ENCODE assay signal across 27 cellular contexts in the genomic region with DNA sequence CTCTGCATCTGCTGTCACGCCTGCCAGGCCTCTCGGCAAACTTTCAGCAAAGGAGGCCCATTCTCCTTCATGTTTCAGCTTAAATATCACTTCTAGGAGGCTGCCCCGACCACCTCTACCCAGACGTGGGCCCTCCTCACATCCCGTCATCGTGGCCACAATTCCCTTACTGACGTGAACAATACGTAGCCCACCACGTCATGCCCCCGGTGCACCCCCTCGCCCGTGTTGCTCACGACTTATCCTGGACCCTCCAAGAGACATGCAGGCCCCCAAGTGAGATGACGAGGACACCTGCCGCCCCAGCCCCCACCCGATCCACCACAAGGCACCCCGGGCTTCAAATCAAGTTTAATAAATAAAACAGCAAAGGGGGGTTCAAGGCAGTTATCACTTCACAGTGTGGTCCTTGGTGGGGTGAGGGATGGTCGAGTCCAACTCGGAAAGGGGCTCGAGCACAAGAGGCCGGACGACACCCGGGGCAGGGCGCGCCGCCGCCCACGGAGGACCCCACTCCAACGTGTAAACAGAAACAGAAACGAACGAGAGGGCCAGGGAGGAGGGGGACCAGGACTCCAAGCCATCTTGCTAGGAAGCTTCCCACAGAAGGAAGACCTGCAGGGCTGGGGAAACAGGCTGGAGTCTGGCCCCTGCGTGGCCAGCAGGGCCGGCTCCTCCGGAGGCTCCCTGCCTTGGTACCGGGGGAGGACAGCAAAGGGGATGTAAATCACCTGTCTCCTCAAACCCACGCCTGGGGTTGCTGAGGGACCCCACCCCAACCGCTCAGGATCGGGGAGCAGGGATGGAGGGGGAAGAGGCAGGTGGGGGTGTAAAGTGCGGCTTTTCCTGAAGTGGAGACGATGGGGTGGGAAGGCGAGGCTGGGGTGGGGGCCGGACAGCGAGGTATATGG. TPM values are rescaled to one million over a fixed set of nuclear protein-coding genes. Genes with fewer than 3 reads are reported as not detected.
A peak's percentile ranks its signal among the peaks of the same experiment; 100 is the strongest.
DNase-seq lines count a peak whose midpoint lies in the region; ATAC-seq, FAIRE-seq and TF ChIP-seq lines count a peak whose summit lies in the region.
"Had no signal": no experiment of that assay in that cellular context is flagged by ENCODE, and none has a peak within 500 bp of the region (broad histone marks: within the 10 kb centered on the region; RNA-seq: fewer than 3 reads in every experiment).

No MANE protein-coding gene starts in this region.

- H3K27ac ChIP-seq in IMR-90 (ENCODE audit: insufficient read depth, low read length) (no peak overlapping the region), K562 (ENCODE audit: extremely low read depth, low read depth, low read length) (no peak overlapping the region), upper lobe of left lung (peak overlapping the region in 3 of 4 donors; percentile 85 to 91 (median 87))
- H3K27ac ChIP-seq: A549; BLaER1 treated with 17β-estradiol and CSF1 and Interleukin-3, amounts not matched to agents 10 nM and 100 nM; HL-60 had no signal

- H3K4me1 Mint-ChIP-seq in nephron progenitor cell, result peaks cover 4% of the 10 kb centered on the region
- H3K4me1 Mint-ChIP-seq: CD4-positive, alpha-beta memory T cell had no signal

- no peaks in the 10 kb centered on the region for H3K9me3 Mint-ChIP-seq in nephron progenitor cell
- H3K9me3 Mint-ChIP-seq: CD4-positive, alpha-beta memory T cell had no signal

- intact Hi-C loops in IMR-90 (cut with micrococcal nuclease) (no loop called here), K562 (cut with micrococcal nuclease) (no loop called here)

- FAIRE-seq in K562 (lab: Jason Lieb, UNC), result no peak
- FAIRE-seq: A549, G401.6, GM12891, GM19239, H1 had no signal

- H3K9me3 ChIP-seq in IMR-90 (ENCODE audit: control insufficient read depth, insufficient read depth, low read length) (no peaks in the 10 kb centered on the region), K562 (replicated peaks; ENCODE audit: control insufficient read depth, insufficient read depth, low read depth, low read length) (no peaks in the 10 kb centered on the region), upper lobe of left lung (no peaks in the 10 kb centered on the region)
- H3K9me3 ChIP-seq: A549; BLaER1 treated with 17β-estradiol and CSF1 and Interleukin-3, amounts not matched to agents 10 nM and 100 nM had no signal

- CTCF ChIA-PET in IMR-90 (lab: Yijun Ruan, JAX) (no interaction called here), K562 (lab: Yijun Ruan, JAX; ENCODE audit: low intra/inter-chr PET ratio) (no interaction called here)

- 0 out of 3 replicates have a peak, but pooled peaks cover 6% of the 10 kb centered on the region for H3K79me2 ChIP-seq in K562 (ENCODE audit: control insufficient read depth, insufficient read depth, low read length)

- peaks cover 11% of the 10 kb centered on the region for H3K36me3 Mint-ChIP-seq in nephron progenitor cell (ENCODE audit: low read depth)

- H3K36me3 ChIP-seq in IMR-90 (ENCODE audit: control insufficient read depth, insufficient read depth, low read length) (peaks cover 44% of the 10 kb centered on the region), K562 (ENCODE audit: control insufficient read depth, insufficient read depth, low read length) (peaks cover 45% of the 10 kb centered on the region; the same call in 1 of the 3 replicates), upper lobe of left lung (peaks cover 19 to 55% (median 42%) of the 10 kb centered on the region in 4 donors)

- no peak overlapping the region for H3K27ac Mint-ChIP-seq in nephron progenitor cell

- no peak overlapping the region for H4K91ac ChIP-seq in IMR-90 (ENCODE audit: insufficient read depth, low read depth, low read length)

- 94% methylated on average over 17 of the region's 43 CpGs; no CpG with 5 or more reads in 1 of the 2 experiments for WGBS in IMR-90 (ENCODE audit: extremely low coverage in 2 of 2, insufficient read length in 1 of 2), 2 experiments
- WGBS in K562 (ENCODE audit: insufficient coverage, low coverage, missing lambda C conversion rate), result 92% methylated on average over 34 of the region's 43 CpGs
- 94% methylated on average over 43 of the region's 43 CpGs for WGBS in upper lobe of left lung, 2 donors

- H3K27me3 ChIP-seq in IMR-90 (ENCODE audit: control insufficient read depth, insufficient read depth, low read length) (no peaks in the 10 kb centered on the region), K562 (ENCODE audit: control insufficient read depth in 2 of 2, insufficient read depth in 2 of 2, low read length in 2 of 2) (no peaks in the 10 kb centered on the region), upper lobe of left lung (no peaks in the 10 kb centered on the region)
- H3K27me3 ChIP-seq: BLaER1 treated with 17β-estradiol and CSF1 and Interleukin-3, amounts not matched to agents 10 nM and 100 nM had no signal

- H4K20me1 ChIP-seq in IMR-90 (ENCODE audit: insufficient read depth, low read length) (peaks cover 21% of the 10 kb centered on the region), K562 (replicated peaks; ENCODE audit: control insufficient read depth, insufficient read depth, low read length) (no peaks in the 10 kb centered on the region; the same call in 1 of the 2 replicates)

- ATAC-seq in IMR-90 (ENCODE audit: low read depth) (no peak), K562 (no peak), upper lobe of left lung (ENCODE audit: low FRiP score in 2 of 2) (peak; percentile 23 to 42), GM18505 (IDR thresholded peaks at IDR 0.05; ENCODE audit: unreplicated experiment) (no peak)
- ATAC-seq: A549, HCT116 had no signal

- no peak overlapping the region for H4K8ac ChIP-seq in IMR-90 (ENCODE audit: low read depth in 2 of 2, low read length in 2 of 2)

- H2BK20ac ChIP-seq in IMR-90 (ENCODE audit: low read depth, low read length), result no peak overlapping the region

- peaks cover 0 to 36% of the 10 kb centered on the region in 2 experiments for H3K79me1 ChIP-seq in IMR-90 (ENCODE audit: low read depth in 1 of 2, low read length in 2 of 2)

- TF ChIP-seq CTCF in IMR-90 (conservative IDR thresholded peaks at IDR 0.05; ENCODE audit: low read depth, low read length), result no peak
- no peak for TF ChIP-seq CTCF in K562 (IDR thresholded peaks at IDR 0.05 in 2 of 3, conservative IDR thresholded peaks at IDR 0.05 in 1 of 3; ENCODE audit: insufficient read depth in 2 of 3, low read depth in 1 of 3, low read length in 3 of 3)
- no peak for TF ChIP-seq CTCF in upper lobe of left lung (IDR thresholded peaks at IDR 0.05)
- TF ChIP-seq CTCF in nephron progenitor cell (IDR thresholded peaks at IDR 0.05), result no peak

- no peak overlapping the region for H3K14ac ChIP-seq in IMR-90 (replicated peaks; ENCODE audit: low read depth, low read length)

- no peak overlapping the region for H3K4ac ChIP-seq in IMR-90 (ENCODE audit: low read depth, low read length)

- H3K4me2 ChIP-seq in IMR-90 (ENCODE audit: low read depth, low read length), result no peak overlapping the region
- H3K4me2 ChIP-seq in K562 (ENCODE audit: insufficient read depth, low read length), result no peak overlapping the region
- H3K4me2 ChIP-seq: A549; BLaER1 treated with 17β-estradiol and CSF1 and Interleukin-3, amounts not matched to agents 10 nM and 100 nM had no signal

- 0 out of 2 replicates have a peak, but pooled peaks cover 7% of the 10 kb centered on the region for H3K9me1 ChIP-seq in IMR-90 (ENCODE audit: insufficient read depth, low read length)
- H3K9me1 ChIP-seq in K562 (ENCODE audit: control insufficient read depth, insufficient read depth, low read length), result no peaks in the 10 kb centered on the region

- peak overlapping the region; percentile 28 for H2AK9ac ChIP-seq in IMR-90 (replicated peaks; ENCODE audit: low read depth, low read length, poor library complexity)

- TF ChIP-seq RAD21 in IMR-90 (IDR thresholded peaks at IDR 0.05; ENCODE audit: low read length) (no peak), K562 (CRISPR knock-in tag; conservative IDR thresholded peaks at IDR 0.05 in 1 of 2, IDR thresholded peaks at IDR 0.05 in 1 of 2) (no peak)

- no peak overlapping the region for H2AK5ac ChIP-seq in IMR-90 (ENCODE audit: low read depth, low read length)

- no peak overlapping the region for H3K18ac ChIP-seq in IMR-90 (ENCODE audit: low read depth, low read length)

- H2BK5ac ChIP-seq in IMR-90 (ENCODE audit: low read depth, low read length, poor library complexity, severe bottlenecking), result no peak overlapping the region

- no peak overlapping the region for H3K9ac ChIP-seq in IMR-90 (ENCODE audit: low read depth, low read length)
- H3K9ac ChIP-seq in K562 (ENCODE audit: insufficient read depth in 1 of 2, low read depth in 2 of 2, low read length in 2 of 2), result no peak overlapping the region
- H3K9ac ChIP-seq: BLaER1 treated with 17β-estradiol and CSF1 and Interleukin-3, amounts not matched to agents 10 nM and 100 nM had no signal

- TF ChIP-seq EP300 in K562 (IDR thresholded peaks at IDR 0.05; ENCODE audit: low read length) (no peak), upper lobe of left lung (IDR thresholded peaks at IDR 0.05) (no peak)

- H3K27me3 Mint-ChIP-seq in nephron progenitor cell (ENCODE audit: low read depth, poor library complexity), result no peaks in the 10 kb centered on the region
- H3K27me3 Mint-ChIP-seq: CD4-positive, alpha-beta memory T cell had no signal

- BruUV-seq in IMR-90 (replicated peaks; lab: Mats Ljungman, UMichigan), result no TSS peak
- TSS peak; percentile 40 for BruUV-seq in K562 (replicated peaks; lab: Mats Ljungman, UMichigan)

- no peak for TF ChIP-seq POLR2A in IMR-90 (IDR thresholded peaks at IDR 0.05; ENCODE audit: low read depth, low read length)
- 0 out of 2 replicates have a peak, but pooled peaks have one; percentile 1 for TF ChIP-seq POLR2A in K562 (conservative IDR thresholded peaks at IDR 0.05)
- no peak for TF ChIP-seq POLR2A in upper lobe of left lung (IDR thresholded peaks at IDR 0.05)
- TF ChIP-seq POLR2A in GM18505 (IDR thresholded peaks at IDR 0.05; ENCODE audit: borderline replicate concordance, extremely low read depth, insufficient read depth, insufficient read length), result no peak

- H4K5ac ChIP-seq in IMR-90 (ENCODE audit: low read depth, low read length), result no peak overlapping the region

- no peak overlapping the region for H2BK120ac ChIP-seq in IMR-90 (ENCODE audit: low read depth, low read length)

- no peak overlapping the region for H3K4me3 ChIP-seq in IMR-90 (ENCODE audit: insufficient read depth, low read depth, low read length)
- H3K4me3 ChIP-seq in K562, result no peak overlapping the region
- H3K4me3 ChIP-seq in upper lobe of left lung, result no peak overlapping the region
- H3K4me3 ChIP-seq: A549; BLaER1 treated with 17β-estradiol and CSF1 and Interleukin-3, amounts not matched to agents 10 nM and 100 nM had no signal

- H2BK15ac ChIP-seq in IMR-90 (ENCODE audit: low read depth, low read length), result no peak overlapping the region

- no peak overlapping the region for H3K23ac ChIP-seq in IMR-90 (ENCODE audit: low read depth, low read length)

- POLR2A ChIA-PET in IMR-90 (lab: Charles Lee; ENCODE audit: unreplicated experiment) (no interaction called here), K562 (lab: Yijun Ruan, JAX) (interaction anchor here (1.5 kb wide), 1 partner anchor 12 kb away, joined by 4 read pairs; no protein-coding TSS in a partner anchor)

- H3K4me3 Mint-ChIP-seq in nephron progenitor cell, result no peak overlapping the region
- H3K4me3 Mint-ChIP-seq: CD4-positive, alpha-beta memory T cell had no signal

- H3K56ac ChIP-seq in IMR-90 (ENCODE audit: extremely low read depth, insufficient read depth, low read length), result no peak overlapping the region

- H3K4me1 ChIP-seq in IMR-90 (ENCODE audit: control insufficient read depth, insufficient read depth, low read length) (no peaks in the 10 kb centered on the region), K562 (replicated peaks in 1 of 2; ENCODE audit: control insufficient read depth in 2 of 2, insufficient read depth in 2 of 2, low read length in 2 of 2) (peaks cover 2 to 14% of the 10 kb centered on the region in 2 experiments; a peak in 4 of 5 replicates), upper lobe of left lung (peaks cover 4 to 9% (median 7%) of the 10 kb centered on the region in 4 donors)
- H3K4me1 ChIP-seq: A549; BLaER1 treated with 17β-estradiol and CSF1 and Interleukin-3, amounts not matched to agents 10 nM and 100 nM had no signal

- H2AFZ ChIP-seq in IMR-90 (replicated peaks; ENCODE audit: low read length, poor library complexity), result no peak overlapping the region
- no peak overlapping the region for H2AFZ ChIP-seq in K562 (ENCODE audit: low read depth, low read length)

- DNase-seq in IMR-90 (no peak), K562 (ENCODE audit: extremely low read depth in 1 of 4, low spot score in 3 of 4) (peak in 1 of 4 experiments; percentile 8), islet precursor cell (peak; percentile 50), upper lobe of left lung (no peak), nephron progenitor cell (no peak), NCI-H82 treated with DMSO at 0.1 percent for 48 hours (lab: John Stamatoyannopoulos, UW; ENCODE audit: unreplicated experiment) (no peak)
- DNase-seq: AML-193; CD4-positive, alpha-beta memory T cell; COR-L47; Karpas-422; MV-4-11; NCI-H1105; NCI-H1436 treated with DMSO at 0.1 percent for 48 hours; NCI-H187 treated with DMSO at 0.1 percent for 48 hours; NCI-H2171 treated with DMSO at 0.1 percent for 48 hours; NCI-H345; NCI-H524; NCI-H748 treated with DMSO at 0.1 percent for 48 hours had no signal

- in situ Hi-C loops in IMR-90 (cut with MboI; ENCODE audit: low sequenced_read_pairs) (no loop called here), K562 (cut with MboI) (no loop called here)

- dilution Hi-C loops in IMR-90 (cut with HindIII; ENCODE audit: low sequenced_read_pairs, unreplicated experiment), result no loop called here

RNA-seq across cellular contexts. Expression of gene PLPP2, which starts 14.3 kb away (rescaled TPM):
- total RNA-seq in IMR-90 (2012; rRNA removed) (2.3 and 2.8 TPM in 2 replicates), K562 (2014; rRNA removed) (3.1 and 4.0 TPM in 2 replicates), K562 (2014; rRNA removed; fragmentation: Illumina TruSeq; extraction: Trizol) (0.67 and 2.0 TPM in 2 replicates), K562 (2015; rRNA removed; fragmentation: Illumina TruSeq; extraction: Trizol) (0.51 and 0.64 TPM in 2 replicates), K562 (2021) (3.9 and 4.4 TPM in 2 replicates), upper lobe of left lung (10 to 100 TPM in 4 of 6 donors, 1 to 10 TPM in 2; 7.1 to 50.1 (median 16.7) TPM)
- polyA plus RNA-seq in IMR-90 (2012; rRNA removed) (4.0 and 4.2 TPM in 2 replicates), K562 (2011; rRNA removed) (1.1 and 2.5 TPM in 2 replicates), K562 (2014; fragmentation: Illumina TruSeq; extraction: Trizol) (3.1 and 3.4 TPM in 2 replicates), K562 (2014; fragmentation: Nextera tagmentation; extraction: Ambion mirVana) (under 1 TPM in 1 of 2 experiments, not detected in 1; 0.56 TPM), K562 (2014; rRNA removed) (2.0 and 2.2 TPM in 2 replicates)
- polyA plus RNA-seq in IMR-90 (2012; cell fraction: cytosol; rRNA removed), result 7.1 and 9.3 TPM in 2 replicates
- polyA plus RNA-seq in IMR-90 (2012; cell fraction: nucleus; rRNA removed; ENCODE audit: low replicate concordance), result 6.3 and 9.7 TPM in 2 replicates
- total RNA-seq in K562 (2011; cell fraction: chromatin; rRNA removed; ENCODE audit: low replicate concordance), result 6.2 and 17.1 TPM in 2 replicates
- 17.7 and 19.1 TPM in 2 replicates for total RNA-seq in K562 (2011; cell fraction: nucleolus; rRNA removed)
- 13.8 and 19.1 TPM in 2 replicates for total RNA-seq in K562 (2011; cell fraction: nucleoplasm; rRNA removed)
- polyA plus RNA-seq in K562 (2011; cell fraction: cytosol; rRNA removed), result 1.9 and 11.7 TPM in 2 replicates
- polyA plus RNA-seq in K562 (2011; cell fraction: nucleus; rRNA removed), result 2.4 and 12.0 TPM in 2 replicates
- 0.58 and 1.5 TPM in 2 replicates for polyA plus RNA-seq in K562 (2012)
- 0.63 and 3.3 TPM in 2 replicates for polyA minus RNA-seq in K562 (2011; rRNA and poly(A)+ RNA removed)
- 2.7 TPM in 1 of 2 replicates, not detected in the other for polyA minus RNA-seq in K562 (2011; cell fraction: cytosol; rRNA and poly(A)+ RNA removed)
- 0.44 and 1.5 TPM in 2 replicates for polyA minus RNA-seq in K562 (2011; cell fraction: nucleus; rRNA and poly(A)+ RNA removed)

RNA-seq across cellular contexts. Expression of gene MIER2, which starts 39.1 kb away (rescaled TPM):
- 11.4 and 28.0 TPM in 2 replicates for total RNA-seq in IMR-90 (2012; rRNA removed)
- polyA plus RNA-seq in IMR-90 (2012; rRNA removed), result 28.4 and 32.3 TPM in 2 replicates
- 12.3 and 27.2 TPM in 2 replicates for polyA plus RNA-seq in IMR-90 (2012; cell fraction: cytosol; rRNA removed)
- 42.8 and 96.1 TPM in 2 replicates for polyA plus RNA-seq in IMR-90 (2012; cell fraction: nucleus; rRNA removed; ENCODE audit: low replicate concordance)
- total RNA-seq in K562 (2011; cell fraction: chromatin; rRNA removed; ENCODE audit: low replicate concordance), result 96.1 and 210 TPM in 2 replicates
- 97.7 and 120 TPM in 2 replicates for total RNA-seq in K562 (2011; cell fraction: nucleolus; rRNA removed)
- 88.2 and 108 TPM in 2 replicates for total RNA-seq in K562 (2011; cell fraction: nucleoplasm; rRNA removed)
- total RNA-seq in K562 (2014; rRNA removed), result 18.0 and 23.8 TPM in 2 replicates
- 11.4 and 13.7 TPM in 2 replicates for total RNA-seq in K562 (2014; rRNA removed; fragmentation: Illumina TruSeq; extraction: Trizol)
- 15.2 and 15.6 TPM in 2 replicates for total RNA-seq in K562 (2015; rRNA removed; fragmentation: Illumina TruSeq; extraction: Trizol)
- total RNA-seq in K562 (2021), result 33.0 and 34.7 TPM in 2 replicates
- 13.0 and 17.2 TPM in 2 replicates for polyA plus RNA-seq in K562 (2011; rRNA removed)
- 15.0 and 27.6 TPM in 2 replicates for polyA plus RNA-seq in K562 (2011; cell fraction: cytosol; rRNA removed)
- 70.0 and 127 TPM in 2 replicates for polyA plus RNA-seq in K562 (2011; cell fraction: nucleus; rRNA removed)
- polyA plus RNA-seq in K562 (2012), result 22.7 and 32.9 TPM in 2 replicates
- polyA plus RNA-seq in K562 (2014; fragmentation: Illumina TruSeq; extraction: Trizol), result 24.3 and 32.5 TPM in 2 replicates
- polyA plus RNA-seq in K562 (2014; fragmentation: Nextera tagmentation; extraction: Ambion mirVana), result under 1 TPM; 0.46 to 0.48 TPM
- 20.5 and 32.9 TPM in 2 replicates for polyA plus RNA-seq in K562 (2014; rRNA removed)
- 39.5 and 48.7 TPM in 2 replicates for polyA minus RNA-seq in K562 (2011; rRNA and poly(A)+ RNA removed)
- 15.7 and 31.0 TPM in 2 replicates for polyA minus RNA-seq in K562 (2011; cell fraction: cytosol; rRNA and poly(A)+ RNA removed)
- 37.3 and 44.9 TPM in 2 replicates for polyA minus RNA-seq in K562 (2011; cell fraction: nucleus; rRNA and poly(A)+ RNA removed)
- total RNA-seq in upper lobe of left lung, result 10 to 100 TPM; 16.4 to 64.8 (median 31.7) TPM

Comparison
In these comparisons a context has a peak if more than half of its experiments do, and no peak if none do; other contexts are left out.
1. ATAC-seq: peak in upper lobe of left lung (2 of 2); none in IMR-90 (single experiment), K562 (single experiment) and GM18505 (single experiment).
2. H3K27ac ChIP-seq: peak in upper lobe of left lung (3 of 4); none in IMR-90 (single experiment) and K562 (single experiment).